In genomic region chr5:61162010-61162831, GRCh38 we compare ENCODE assay signal across 8 cellular contexts. TPM values are rescaled to one million over a fixed set of nuclear protein-coding genes. Genes with fewer than 3 reads are reported as not detected.
DNase-seq lines count a peak whose midpoint lies in the region; FAIRE-seq and TF ChIP-seq lines count a peak whose summit lies in the region.

SMIM15 (minus strand) TSS chr5:61162468; CDS start chr5:61160171, 2,297 bp downstream.

- H3K9ac ChIP-seq in subcutaneous abdominal adipose tissue (ENCODE audit: low read length in 5 of 5): peak within 1 kb of the TSS; percentile 72 to 98 (median 94)

- FAIRE-seq in H54 (lab: Jason Lieb, UNC): no peak

- H3K9me3 ChIP-seq in SJCRH30 (replicated peaks) (no peaks in the 10 kb centered on the region), neuron (ENCODE audit: low read length) (peaks cover 6% of the 10 kb centered on the region), subcutaneous abdominal adipose tissue (ENCODE audit: control insufficient read depth in 5 of 5, low read length in 5 of 5) (no peaks in the 10 kb centered on the region)

- H3K4me3 ChIP-seq in SJCRH30 (peak within 1 kb of the TSS; percentile 75), neuron (ENCODE audit: low read length) (peak within 1 kb of the TSS; percentile 84), subcutaneous abdominal adipose tissue (ENCODE audit: low read depth in 1 of 5, low read length in 5 of 5) (peak within 1 kb of the TSS; percentile 83 to 98 (median 93))

- H2AFZ ChIP-seq in neuron (ENCODE audit: low read depth, low read length): peak within 1 kb of the TSS; percentile 66

- peak; percentile 66 for TF ChIP-seq POLR2A in H54 (IDR thresholded peaks at IDR 0.05; ENCODE audit: low read depth, low read length)

- DNase-seq in ELF-1 (ENCODE audit: low read depth, low spot score): peak; percentile 88
- DNase-seq in H54 (ENCODE audit: insufficient read length, low spot score): peak; percentile 81
- peak; percentile 92 for DNase-seq in M059J (ENCODE audit: low read depth)
- peak; percentile 95 to 96 for DNase-seq in SJCRH30
- peak; percentile 36 to 71 (median 56) for DNase-seq in activated naive CD4-positive, alpha-beta T cell (lab: John Stamatoyannopoulos, UW)
- DNase-seq in foreskin melanocyte: peak; percentile 78

- H3K27me3 ChIP-seq in SJCRH30 (no peaks in the 10 kb centered on the region), neuron (ENCODE audit: insufficient read depth, low read length) (no peaks in the 10 kb centered on the region), subcutaneous abdominal adipose tissue (ENCODE audit: control insufficient read depth in 5 of 5, insufficient read depth in 4 of 5, low read length in 5 of 5) (no peaks in the 10 kb centered on the region)

- H3K27ac ChIP-seq in SJCRH30: peak within 1 kb of the TSS; percentile 88
- peak within 1 kb of the TSS; percentile 83 for H3K27ac ChIP-seq in subcutaneous abdominal adipose tissue (ENCODE audit: low read depth, low read length)

- H3K36me3 ChIP-seq in SJCRH30 (peaks cover 31% of the 10 kb centered on the region), neuron (ENCODE audit: insufficient read depth, low read length) (peaks cover 31% of the 10 kb centered on the region), subcutaneous abdominal adipose tissue (ENCODE audit: control insufficient read depth in 5 of 5, insufficient read depth in 5 of 5, low read length in 5 of 5) (peaks cover 0 to 6% (median 4%) of the 10 kb centered on the region in 5 donors)

- H3K4me1 ChIP-seq in SJCRH30 (0 out of 2 replicates have a peak, but pooled peaks cover 2% of the 10 kb centered on the region), neuron (ENCODE audit: insufficient read depth, low read length) (peaks cover 14% of the 10 kb centered on the region), subcutaneous abdominal adipose tissue (ENCODE audit: control insufficient read depth in 5 of 5, insufficient read depth in 5 of 5, low read length in 5 of 5) (peaks cover 0 to 34% (median 26%) of the 10 kb centered on the region in 5 donors)

RNA-seq across cellular contexts. Expression of gene SMIM15, which starts in this region (rescaled TPM):
- 53.9 and 65.1 TPM in 2 replicates for total RNA-seq in M059J (2014; rRNA removed; shearing (Covaris generic))
- total RNA-seq in SJCRH30 (2014; rRNA removed; shearing (Covaris generic)): 50.8 and 60.5 TPM in 2 replicates

Comparison
In these comparisons a context has a peak if more than half of its experiments do, and no peak if none do; other contexts are left out.
1. Peak in every context shown above with its lines: DNase-seq, H3K4me3 ChIP-seq and H3K27ac ChIP-seq.